In the genomic region with DNA sequence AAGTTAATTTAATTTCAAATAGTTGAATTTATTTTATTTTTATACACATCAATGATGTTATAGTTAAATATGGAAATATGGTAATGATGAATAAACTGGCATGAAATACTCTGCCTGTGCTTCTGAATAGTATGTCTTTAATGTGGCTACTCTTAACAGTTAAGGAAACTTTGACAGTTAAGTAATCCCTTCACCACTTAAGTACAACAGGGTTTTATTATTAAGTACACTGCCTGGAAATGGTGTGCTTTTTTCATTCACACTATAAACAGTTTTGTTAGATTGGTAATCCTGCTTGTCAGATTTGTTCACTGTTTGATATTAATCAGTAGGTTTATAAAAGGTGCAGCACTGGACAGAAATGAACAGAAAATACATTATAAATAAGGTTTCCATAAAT, we compare ENCODE assay signal across 27 cellular contexts.
"Had no signal": no experiment of that assay in that cellular context is flagged by ENCODE, and none has a peak within 500 bp of the region (broad histone marks: within the 10 kb centered on the region; RNA-seq: fewer than 3 reads in every experiment).

No MANE protein-coding gene starts in this region.

- ATAC-seq: naive thymus-derived CD8-positive, alpha-beta T cell; natural killer cell treated with Interleukin-12 subunit alpha and Interleukin-12 subunit beta and Interleukin-15 and Interleukin-18, amount 100 ng/mL, for 72 hours; pancreas; right cardiac atrium; right lobe of liver; stimulated activated effector memory CD8-positive, alpha-beta T cell treated with anti-CD3 and anti-CD28 coated beads, Interleukin-12 subunit alpha, Interleukin-12 subunit beta, amount 100 ng/mL, for 72 hours; stimulated activated naive B cell treated with anti-CD40 and anti-IgM and Interleukin-4, amounts not matched to agents 10 μg/mL and 1 μg/mL and 100 μg/mL, for 72 hours had no signal

- H3K4me1 ChIP-seq: pancreas, prostate gland, right lobe of liver, sigmoid colon, stomach, thyroid gland, upper lobe of left lung had no signal

- H3K27me3 ChIP-seq: neutrophil, pancreas, right lobe of liver, sigmoid colon, stomach, thyroid gland, tibial nerve, upper lobe of left lung had no signal

- H3K27ac Mint-ChIP-seq: naive thymus-derived CD8-positive, alpha-beta T cell; natural killer cell treated with Interleukin-12 subunit alpha and Interleukin-12 subunit beta and Interleukin-15 and Interleukin-18, amount 100 ng/mL, for 72 hours; nephron progenitor cell; stimulated activated effector memory CD8-positive, alpha-beta T cell treated with anti-CD3 and anti-CD28 coated beads, Interleukin-12 subunit alpha, Interleukin-12 subunit beta, amount 100 ng/mL, for 72 hours; stimulated activated naive B cell treated with anti-CD40 and anti-IgM and Interleukin-4, amounts not matched to agents 10 μg/mL and 1 μg/mL and 100 μg/mL, for 72 hours; stimulated activated naive CD8-positive, alpha-beta T cell treated with anti-CD3 and anti-CD28 coated beads, Interleukin-15, Interleukin-2, amounts not matched to agents 100 ng/mL and 50 ng/mL, for 24 hours had no signal

- H3K36me3 Mint-ChIP-seq: stimulated activated effector memory CD8-positive, alpha-beta T cell treated with anti-CD3 and anti-CD28 coated beads, Interleukin-12 subunit alpha, Interleukin-12 subunit beta, amount 100 ng/mL, for 72 hours had no signal

- H3K36me3 ChIP-seq: neutrophil, pancreas, prostate gland, right lobe of liver, sigmoid colon, stomach, thoracic aorta, thyroid gland, tibial nerve, upper lobe of left lung had no signal

- H3K4me1 Mint-ChIP-seq: stimulated activated effector memory CD8-positive, alpha-beta T cell treated with anti-CD3 and anti-CD28 coated beads, Interleukin-12 subunit alpha, Interleukin-12 subunit beta, amount 100 ng/mL, for 72 hours had no signal

- H3K27me3 Mint-ChIP-seq: stimulated activated naive B cell treated with anti-CD40 and anti-IgM and Interleukin-4, amounts not matched to agents 10 μg/mL and 1 μg/mL and 100 μg/mL, for 72 hours; stimulated activated naive CD8-positive, alpha-beta T cell treated with anti-CD3 and anti-CD28 coated beads, Interleukin-15, Interleukin-2, amounts not matched to agents 100 ng/mL and 50 ng/mL, for 24 hours had no signal

- H3K4me3 ChIP-seq: pancreas, prostate gland, right lobe of liver, sigmoid colon, stomach, thoracic aorta, thyroid gland, tibial nerve, upper lobe of left lung had no signal

- DNase-seq: naive thymus-derived CD8-positive, alpha-beta T cell; nephron progenitor cell; nucleus accumbens; pancreas; retina; right cardiac atrium; right lobe of liver; sigmoid colon; small intestine; stimulated activated CD4-positive, alpha-beta T cell treated with anti-CD3 and anti-CD28 coated beads, Interleukin-15, amount 100 ng/mL, for 24 hours; stimulated activated CD4-positive, alpha-beta T cell treated with anti-CD3 and anti-CD28 coated beads, Interleukin-2, amount 100 ng/mL, for 24 hours; stimulated activated CD4-positive, alpha-beta T cell treated with anti-CD3 and anti-CD28 coated beads, Interleukin-2, amount 100 ng/mL, for 48 hours; stimulated activated CD4-positive, alpha-beta T cell treated with anti-CD3 and anti-CD28 coated beads, Interleukin-4, amount 100 ng/mL, for 24 hours; stimulated activated naive B cell treated with anti-CD40 and anti-IgM and Interleukin-4, amounts not matched to agents 10 μg/mL and 1 μg/mL and 100 μg/mL, for 72 hours; stimulated activated naive CD4-positive, alpha-beta T cell treated with Interleukin-2 at 50 U/mL for 16 hours; stomach; thyroid gland; trophoblast cell; upper lobe of left lung had no signal

- H3K27ac ChIP-seq: neutrophil, pancreas, prostate gland, right lobe of liver, sigmoid colon, stomach, thoracic aorta, thyroid gland, tibial nerve, upper lobe of left lung had no signal

- H3K9me3 ChIP-seq: neutrophil, pancreas, prostate gland, right lobe of liver, thyroid gland had no signal

- H3K4me3 Mint-ChIP-seq: naive thymus-derived CD8-positive, alpha-beta T cell; natural killer cell treated with Interleukin-12 subunit alpha and Interleukin-12 subunit beta and Interleukin-15 and Interleukin-18, amount 100 ng/mL, for 72 hours; nephron progenitor cell; neural crest cell; stimulated activated effector memory CD8-positive, alpha-beta T cell treated with anti-CD3 and anti-CD28 coated beads, Interleukin-12 subunit alpha, Interleukin-12 subunit beta, amount 100 ng/mL, for 72 hours; stimulated activated naive B cell treated with anti-CD40 and anti-IgM and Interleukin-4, amounts not matched to agents 10 μg/mL and 1 μg/mL and 100 μg/mL, for 72 hours; stimulated activated naive CD8-positive, alpha-beta T cell treated with anti-CD3 and anti-CD28 coated beads, Interleukin-15, Interleukin-2, amounts not matched to agents 100 ng/mL and 50 ng/mL, for 24 hours had no signal
